ENCODE assay signal across 13 cellular contexts in genomic region chr10:85319150-85319549, GRCh38.
DNase-seq lines count a peak whose midpoint lies in the region; ATAC-seq lines count a peak whose summit lies in the region.
"Had no signal": no experiment of that assay in that cellular context is flagged by ENCODE, and none has a peak within 500 bp of the region (broad histone marks: within the 10 kb centered on the region; RNA-seq: fewer than 3 reads in every experiment).

No MANE protein-coding gene starts in this region.

- DNase-seq in NCI-H1417 treated with DMSO at 0.1 percent for 48 hours (lab: John Stamatoyannopoulos, UW), result peak; percentile 11
- peak in 11 of 61 donors; percentile 1 to 52 (median 11) for DNase-seq in caudate nucleus (lab: John Stamatoyannopoulos, UW)
- peak; percentile 44 for DNase-seq in left kidney (ENCODE audit: low read depth, low spot score)
- no peak for DNase-seq in NCI-H345 treated with DMSO at 0.1 percent for 48 hours (lab: John Stamatoyannopoulos, UW; ENCODE audit: unreplicated experiment)
- DNase-seq: activated naive CD4-positive, alpha-beta T cell treated with Interleukin-2 at 50 U/mL for 16 hours; colonic mucosa; left colon; OCI-M1; stimulated activated CD4-positive, alpha-beta T cell treated with anti-CD3 and anti-CD28 coated beads, Interleukin-2, amount 100 ng/mL, for 24 hours had no signal

- ATAC-seq in GM18511 (IDR thresholded peaks at IDR 0.05; ENCODE audit: unreplicated experiment), result no peak
- ATAC-seq in GM21360 (IDR thresholded peaks at IDR 0.05; ENCODE audit: unreplicated experiment), result no peak
- no peak for ATAC-seq in HG03025 (IDR thresholded peaks at IDR 0.05; ENCODE audit: low FRiP score, unreplicated experiment)
- ATAC-seq: left colon had no signal

- H4K20me1 ChIP-seq in BLaER1, result no peaks in the 10 kb centered on the region

- H3K4me1 ChIP-seq in BLaER1, result peaks cover 10% of the 10 kb centered on the region; the same call in 1 of the 2 replicates
- H3K4me1 ChIP-seq: colonic mucosa had no signal

- H3K27ac ChIP-seq in BLaER1 (no peak overlapping the region), caudate nucleus (ENCODE audit: low read depth, low read length) (peak overlapping the region; percentile 69)
- H3K27ac ChIP-seq: colonic mucosa had no signal

- no peak overlapping the region for H3K4me3 ChIP-seq in BLaER1
- H3K4me3 ChIP-seq: colonic mucosa had no signal

- H3K9me3 ChIP-seq in BLaER1, result no peaks in the 10 kb centered on the region
- H3K9me3 ChIP-seq: colonic mucosa had no signal

- no peaks in the 10 kb centered on the region for H3K27me3 ChIP-seq in BLaER1
- H3K27me3 ChIP-seq: colonic mucosa had no signal

- 0 out of 2 replicates have a peak overlapping the region, but pooled peaks have one; percentile 5 for H3K4me2 ChIP-seq in BLaER1

- H3K9ac ChIP-seq in BLaER1, result no peak overlapping the region

- H3K36me3 ChIP-seq in BLaER1, result no peaks in the 10 kb centered on the region
- H3K36me3 ChIP-seq: colonic mucosa had no signal
